In genomic region chr15:23039917-23040281, GRCh38 we compare ENCODE assay signal across 8 cellular contexts. TPM values are rescaled to one million over a fixed set of nuclear protein-coding genes. Genes with fewer than 3 reads are reported as not detected.
DNase-seq lines count a peak whose midpoint lies in the region; TF ChIP-seq lines count a peak whose summit lies in the region.

No MANE protein-coding gene starts in this region.

- H3K4me3 Mint-ChIP-seq in activated naive CD4-positive, alpha-beta T cell treated with anti-CD3 and anti-CD28 coated beads for 36 hours, result peak overlapping the region; percentile 83
- H3K4me3 Mint-ChIP-seq in progenitor cell of endocrine pancreas (ENCODE audit: low read depth), result peak overlapping the region; percentile 88

- CTCF ChIA-PET in activated naive CD4-positive, alpha-beta T cell treated with anti-CD3 and anti-CD28 coated beads for 36 hours (lab: Charles Lee), result interaction anchor here (0.6 to 1.6 kb wide), 2 partner anchors 9 to 59 kb away, joined by 3 to 4 read pairs; no protein-coding TSS in a partner anchor
- CTCF ChIA-PET in RWPE1 (lab: Yijun Ruan, JAX), result interaction anchor here (0.8 kb wide), 1 partner anchor 200 kb away, joined by 5 read pairs; no protein-coding TSS in a partner anchor

- TF ChIP-seq CTCF in RWPE1 (conservative IDR thresholded peaks at IDR 0.05; ENCODE audit: low read depth), result no peak
- TF ChIP-seq CTCF in fibroblast of mammary gland (conservative IDR thresholded peaks at IDR 0.05; ENCODE audit: control insufficient read depth, insufficient read depth, low read depth, low read length), result no peak
- TF ChIP-seq CTCF in progenitor cell of endocrine pancreas (IDR thresholded peaks at IDR 0.05; ENCODE audit: unreplicated experiment), result no peak

- H3K27me3 Mint-ChIP-seq in activated naive CD4-positive, alpha-beta T cell treated with anti-CD3 and anti-CD28 coated beads for 36 hours (ENCODE audit: low read depth), result no peaks in the 10 kb centered on the region
- H3K27me3 Mint-ChIP-seq in progenitor cell of endocrine pancreas, result no peaks in the 10 kb centered on the region

- no peak for DNase-seq in activated naive CD4-positive, alpha-beta T cell treated with anti-CD3 and anti-CD28 coated beads for 36 hours
- no peak for DNase-seq in activated naive CD4-positive, alpha-beta T cell (lab: John Stamatoyannopoulos, UW)
- no peak for DNase-seq in RWPE1 (ENCODE audit: low spot score)
- DNase-seq in fibroblast of mammary gland (ENCODE audit: low read depth), result no peak
- no peak for DNase-seq in progenitor cell of endocrine pancreas (ENCODE audit: low spot score, unreplicated experiment)
- DNase-seq in NCI-H1694 treated with DMSO at 0.1 percent for 48 hours (lab: John Stamatoyannopoulos, UW), result no peak
- DNase-seq in GM03348 (ENCODE audit: low spot score), result no peak
- DNase-seq in SW480 (ENCODE audit: low spot score), result no peak

- no peaks in the 10 kb centered on the region for H3K9me3 Mint-ChIP-seq in activated naive CD4-positive, alpha-beta T cell treated with anti-CD3 and anti-CD28 coated beads for 36 hours
- H3K9me3 Mint-ChIP-seq in progenitor cell of endocrine pancreas (ENCODE audit: low read depth), result no peaks in the 10 kb centered on the region

- POLR2A ChIA-PET in RWPE1 (lab: Yijun Ruan, JAX; ENCODE audit: low non-redundant PET), result interaction anchor here (0.6 to 1.0 kb wide), 3 partner anchors 21 to 95 kb away, joined by 3 to 8 read pairs (median 3); no protein-coding TSS in a partner anchor

- peak overlapping the region; percentile 79 for H3K4me3 ChIP-seq in fibroblast of mammary gland (ENCODE audit: control insufficient read depth, low read depth, low read length)

- H3K27ac Mint-ChIP-seq in activated naive CD4-positive, alpha-beta T cell treated with anti-CD3 and anti-CD28 coated beads for 36 hours, result peak overlapping the region; percentile 53
- H3K27ac Mint-ChIP-seq in progenitor cell of endocrine pancreas, result peak overlapping the region; percentile 96

- intact Hi-C loops in activated naive CD4-positive, alpha-beta T cell treated with anti-CD3 and anti-CD28 coated beads for 36 hours (cut with micrococcal nuclease), result loop anchor here (1.0 to 5.0 kb wide), 5 partner anchors 59 to 527 kb away; partner anchors contain the start of genes CYFIP1, MKRN3, NIPA1 and NIPA2

- peak overlapping the region; percentile 93 for H3K27ac ChIP-seq in RWPE1

- H3K4me1 Mint-ChIP-seq in activated naive CD4-positive, alpha-beta T cell treated with anti-CD3 and anti-CD28 coated beads for 36 hours (ENCODE audit: low read depth), result peaks cover 23% of the 10 kb centered on the region
- H3K4me1 Mint-ChIP-seq in progenitor cell of endocrine pancreas (ENCODE audit: low read depth), result peaks cover 6% of the 10 kb centered on the region

- peaks cover 6% of the 10 kb centered on the region for H3K36me3 Mint-ChIP-seq in activated naive CD4-positive, alpha-beta T cell treated with anti-CD3 and anti-CD28 coated beads for 36 hours (ENCODE audit: low read depth)
- peaks cover 5% of the 10 kb centered on the region for H3K36me3 Mint-ChIP-seq in progenitor cell of endocrine pancreas (ENCODE audit: insufficient read depth)

RNA-seq across cellular contexts. Expression of gene TUBGCP5, which starts 0.5 kb away (rescaled TPM):
- 10 to 100 TPM; 11.6 to 12.3 TPM for total RNA-seq in activated naive CD4-positive, alpha-beta T cell treated with anti-CD3 and anti-CD28 coated beads for 36 hours
- total RNA-seq in progenitor cell of endocrine pancreas, result 22.5 and 24.3 TPM in 2 replicates

RNA-seq across cellular contexts. Expression of gene CYFIP1, which starts 59.7 kb away (rescaled TPM):
- 10 to 100 TPM; 34.0 to 35.1 TPM for total RNA-seq in activated naive CD4-positive, alpha-beta T cell treated with anti-CD3 and anti-CD28 coated beads for 36 hours
- total RNA-seq in progenitor cell of endocrine pancreas, result 169 and 175 TPM in 2 replicates
